Comparison of ENCODE assay signal across 12 cellular contexts in genomic region chr17:50102164-50102991, GRCh38. TPM values are rescaled to one million over a fixed set of nuclear protein-coding genes. Genes with fewer than 3 reads are reported as not detected.
A peak's percentile ranks its signal among the peaks of the same experiment; 100 is the strongest.
DNase-seq lines count a peak whose midpoint lies in the region; ATAC-seq and TF ChIP-seq lines count a peak whose summit lies in the region.
"Had no signal": no experiment of that assay in that cellular context is flagged by ENCODE, and none has a peak within 500 bp of the region (broad histone marks: within the 10 kb centered on the region; RNA-seq: fewer than 3 reads in every experiment).

No MANE protein-coding gene starts in this region.

- no peak overlapping the region for H3K27ac ChIP-seq in GM23338 (ENCODE audit: low read depth)
- H3K27ac ChIP-seq in skeletal muscle tissue (ENCODE audit: low read depth, low read length), result peak overlapping the region; percentile 94
- H3K27ac ChIP-seq: C4-2B had no signal

- H3K27me3 Mint-ChIP-seq in GM23338 (ENCODE audit: insufficient read depth, low read depth, poor library complexity), result peaks cover 14% of the 10 kb centered on the region
- no peaks in the 10 kb centered on the region for H3K27me3 Mint-ChIP-seq in brain
- H3K27me3 Mint-ChIP-seq: activated CD4-positive, alpha-beta T cell treated with anti-CD3 and anti-CD28 coated beads for 36 hours; IgD-negative memory B cell had no signal

- H3K4me3 Mint-ChIP-seq in GM23338, result no peak overlapping the region
- peak overlapping the region in 2 of 5 experiments; percentile 39 to 49 for H3K4me3 Mint-ChIP-seq in brain
- H3K4me3 Mint-ChIP-seq: activated CD4-positive, alpha-beta T cell treated with anti-CD3 and anti-CD28 coated beads for 36 hours; IgD-negative memory B cell had no signal

- H4K20me1 ChIP-seq in GM23338 (replicated peaks; ENCODE audit: insufficient read depth), result no peaks in the 10 kb centered on the region

- H3K9me3 Mint-ChIP-seq in GM23338, result no peaks in the 10 kb centered on the region
- H3K9me3 Mint-ChIP-seq in brain, result no peaks in the 10 kb centered on the region
- H3K9me3 Mint-ChIP-seq: IgD-negative memory B cell had no signal

- no peak overlapping the region for H3K4me3 ChIP-seq in GM23338
- H3K4me3 ChIP-seq in skeletal muscle tissue (ENCODE audit: low read length in 3 of 3), result peak overlapping the region; percentile 67 to 76 (median 67)

- no peaks in the 10 kb centered on the region for H3F3A ChIP-seq in GM23338 (replicated peaks; ENCODE audit: low read depth)

- POLR2A ChIA-PET in GM10248 (lab: Yijun Ruan, JAX), result no interaction called here

- H3K4me1 ChIP-seq in GM23338 (ENCODE audit: insufficient read depth), result peaks cover 13% of the 10 kb centered on the region; the same call in 1 of the 2 replicates
- peaks cover 56 to 66% (median 65%) of the 10 kb centered on the region in 3 donors for H3K4me1 ChIP-seq in skeletal muscle tissue (ENCODE audit: control insufficient read depth in 3 of 3, insufficient read depth in 3 of 3, low read length in 3 of 3)

- H3K9me2 ChIP-seq in GM23338 (ENCODE audit: insufficient read depth), result no peaks in the 10 kb centered on the region

- no peaks in the 10 kb centered on the region for H3K36me3 ChIP-seq in GM23338 (ENCODE audit: insufficient read depth)
- peaks cover 38 to 56% (median 40%) of the 10 kb centered on the region in 3 donors for H3K36me3 ChIP-seq in skeletal muscle tissue (ENCODE audit: control insufficient read depth in 3 of 3, insufficient read depth in 3 of 3, low read length in 3 of 3)

- peak overlapping the region; percentile 65 to 89 (median 89) for H3K9ac ChIP-seq in skeletal muscle tissue (ENCODE audit: low read depth in 1 of 3, low read length in 3 of 3)

- no peaks in the 10 kb centered on the region for H3K9me3 ChIP-seq in skeletal muscle tissue (ENCODE audit: control insufficient read depth in 3 of 3, low read length in 3 of 3)

- ATAC-seq in GM23338 (peak; percentile 6; the same call in 1 of the 3 replicates), left lobe of liver (peak; percentile 84), GM18520 (IDR thresholded peaks at IDR 0.05; ENCODE audit: unreplicated experiment) (no peak), HG03342 (IDR thresholded peaks at IDR 0.05; ENCODE audit: unreplicated experiment) (no peak)
- ATAC-seq: activated CD4-positive, alpha-beta T cell treated with anti-CD3 and anti-CD28 coated beads for 36 hours had no signal

- no peak for TF ChIP-seq CTCF in GM23338 (conservative IDR thresholded peaks at IDR 0.05; ENCODE audit: low read depth in 2 of 2)
- TF ChIP-seq CTCF in brain (conservative IDR thresholded peaks at IDR 0.05), result no peak
- TF ChIP-seq CTCF in GM10248 (IDR thresholded peaks at IDR 0.05; ENCODE audit: control extremely low read depth, extremely low read depth, low read depth, missing control alignments), result no peak

- DNase-seq in GM23338 (ENCODE audit: low spot score) (no peak), left lobe of liver (ENCODE audit: low spot score) (peak; percentile 98), GM10248 (ENCODE audit: extremely low spot score) (no peak), SW 1271 (lab: John Stamatoyannopoulos, UW) (no peak)
- DNase-seq: activated CD4-positive, alpha-beta T cell treated with anti-CD3 and anti-CD28 coated beads for 36 hours; NK-92 treated with Interleukin-12 subunit alpha and Interleukin-12 subunit beta, amount 100 ng/mL, for 24 hours had no signal

- no peak overlapping the region for H3K27ac Mint-ChIP-seq in GM23338
- peak overlapping the region in 3 of 5 experiments; percentile 82 to 93 (median 88) for H3K27ac Mint-ChIP-seq in brain
- H3K27ac Mint-ChIP-seq: activated CD4-positive, alpha-beta T cell treated with anti-CD3 and anti-CD28 coated beads for 36 hours had no signal

- peaks cover 17% of the 10 kb centered on the region for H3K4me1 Mint-ChIP-seq in GM23338
- H3K4me1 Mint-ChIP-seq in brain, result peaks cover 49% of the 10 kb centered on the region
- H3K4me1 Mint-ChIP-seq: activated CD4-positive, alpha-beta T cell treated with anti-CD3 and anti-CD28 coated beads for 36 hours had no signal

- H2AFZ ChIP-seq in GM23338, result no peak overlapping the region

- H3K79me2 ChIP-seq in GM23338 (replicated peaks; ENCODE audit: insufficient read depth), result no peaks in the 10 kb centered on the region

- CTCF ChIA-PET in GM10248 (lab: Yijun Ruan, JAX), result interaction anchor here (3.7 to 15.6 kb wide), 2 partner anchors 8 to 13 kb away, joined by 26 to 246 read pairs; partner anchors contain the start of gene PDK2

- no peaks in the 10 kb centered on the region for H3K27me3 ChIP-seq in GM23338 (ENCODE audit: insufficient read depth)
- no peaks in the 10 kb centered on the region for H3K27me3 ChIP-seq in skeletal muscle tissue (ENCODE audit: control insufficient read depth in 3 of 3, insufficient read depth in 3 of 3, low read length in 3 of 3)

- H3K4me2 ChIP-seq in GM23338, result peak overlapping the region; percentile 62; the same call in 1 of the 2 replicates

- H3K36me3 Mint-ChIP-seq in GM23338 (ENCODE audit: low read depth) (peaks cover 2% of the 10 kb centered on the region; the same call in 1 of the 3 replicates), brain (peaks cover 24% of the 10 kb centered on the region)

TF ChIP-seq in GM23338, 12 proteins besides CTCF, POLR2A, EP300 and RAD21 (continues in another document):
- no peak for TF ChIP-seq ZNF114 (CRISPR knock-in tag; IDR thresholded peaks at IDR 0.05)
- TF ChIP-seq EZH2phosphoT487 (IDR thresholded peaks at IDR 0.05; ENCODE audit: unreplicated experiment), result no peak
- TF ChIP-seq EZH2 (IDR thresholded peaks at IDR 0.05; ENCODE audit: low read depth, unreplicated experiment), result no peak
- no peak for TF ChIP-seq JUNB (IDR thresholded peaks at IDR 0.05; ENCODE audit: unreplicated experiment)
- no peak for TF ChIP-seq NANOG (IDR thresholded peaks at IDR 0.05; ENCODE audit: borderline replicate concordance)

RNA-seq across cellular contexts. Expression of gene PDK2, which starts 7.2 kb away (rescaled TPM):
- 11.4 and 15.9 TPM in 2 replicates for total RNA-seq in GM23338 (2014; rRNA removed; shearing (Covaris generic))
- polyA plus RNA-seq in GM23338 (2016; fragmentation: Nextera tagmentation; extraction: Ambion mirVana), result 12.0 and 13.2 TPM in 2 replicates
- polyA plus RNA-seq in brain (ENCODE audit: insufficient read depth, low read depth, low replicate concordance), result 80.8 TPM
- 52.0 TPM for total RNA-seq in left lobe of liver
- total RNA-seq in skeletal muscle tissue, result 18.8 TPM

RNA-seq across cellular contexts. Expression of gene SAMD14, which starts 27.6 kb away (rescaled TPM):
- 1.3 and 4.7 TPM in 2 replicates for total RNA-seq in GM23338 (2014; rRNA removed; shearing (Covaris generic))
- polyA plus RNA-seq in GM23338 (2016; fragmentation: Nextera tagmentation; extraction: Ambion mirVana) (0.70 and 0.97 TPM in 2 replicates), brain (ENCODE audit: insufficient read depth, low read depth, low replicate concordance) (24.4 TPM)
- total RNA-seq in left lobe of liver (1.9 TPM), skeletal muscle tissue (1.0 TPM)

RNA-seq across cellular contexts. Expression of gene ITGA3, which starts 46.5 kb away (rescaled TPM):
- total RNA-seq in GM23338 (2014; rRNA removed; shearing (Covaris generic)), result 23.2 and 28.3 TPM in 2 replicates
- 9.6 and 11.0 TPM in 2 replicates for polyA plus RNA-seq in GM23338 (2016; fragmentation: Nextera tagmentation; extraction: Ambion mirVana)
- polyA plus RNA-seq in brain (ENCODE audit: insufficient read depth, low read depth, low replicate concordance), result 41.3 TPM
- 2.7 TPM for total RNA-seq in left lobe of liver
- 27.7 TPM for total RNA-seq in skeletal muscle tissue

RNA-seq across cellular contexts. Expression of gene PPP1R9B, which starts 48.1 kb away (rescaled TPM):
- 10.1 and 10.5 TPM in 2 replicates for total RNA-seq in GM23338 (2014; rRNA removed; shearing (Covaris generic))
- polyA plus RNA-seq in GM23338 (2016; fragmentation: Nextera tagmentation; extraction: Ambion mirVana) (1.9 and 2.1 TPM in 2 replicates), brain (ENCODE audit: insufficient read depth, low read depth, low replicate concordance) (53.1 TPM)
- total RNA-seq in left lobe of liver (18.1 TPM), skeletal muscle tissue (19.3 TPM)

Comparison
In these comparisons a context has a peak if more than half of its experiments do, and no peak if none do; other contexts are left out.
1. ATAC-seq: peak in GM23338 (single experiment) and left lobe of liver (single experiment); none in GM18520 (single experiment) and HG03342 (single experiment).